8 cellular contexts compared by ENCODE assay signal in genomic region chr9:121652037-121652837, GRCh38. TPM values are rescaled to one million over a fixed set of nuclear protein-coding genes. Genes with fewer than 3 reads are reported as not detected.
A peak's percentile ranks its signal among the peaks of the same experiment; 100 is the strongest.
DNase-seq lines count a peak whose midpoint lies in the region; ATAC-seq and TF ChIP-seq lines count a peak whose summit lies in the region.

No MANE protein-coding gene starts in this region.

- peak overlapping the region; percentile 13 to 72 for H3K27ac ChIP-seq in coronary artery
- H3K27ac ChIP-seq in aorta (ENCODE audit: low read depth in 1 of 2, low read length in 2 of 2): no peak overlapping the region

- no peaks in the 10 kb centered on the region for H3K27me3 ChIP-seq in aorta (ENCODE audit: control insufficient read depth in 1 of 2, insufficient read depth in 2 of 2, low read length in 1 of 2)

- H3K27me3 Mint-ChIP-seq in stimulated activated naive CD8-positive, alpha-beta T cell treated with anti-CD3 and anti-CD28 coated beads, Interleukin-15, Interleukin-2, amounts not matched to agents 100 ng/mL and 50 ng/mL, for 24 hours: peaks cover 55% of the 10 kb centered on the region

- WGBS in aorta, 2 donors: 5 to 9% methylated on average over 29 of the region's 29 CpGs

- no peak for TF ChIP-seq CTCF in coronary artery (IDR thresholded peaks at IDR 0.05)
- no peak for TF ChIP-seq CTCF in mucosa of descending colon (IDR thresholded peaks at IDR 0.05)

- H3K9me3 ChIP-seq in mucosa of descending colon (no peaks in the 10 kb centered on the region), aorta (ENCODE audit: control insufficient read depth, low read length) (no peaks in the 10 kb centered on the region)

- H3K4me3 Mint-ChIP-seq in stimulated activated naive CD8-positive, alpha-beta T cell treated with anti-CD3 and anti-CD28 coated beads, Interleukin-15, Interleukin-2, amounts not matched to agents 100 ng/mL and 50 ng/mL, for 24 hours: peak overlapping the region; percentile 23

- H3K36me3 ChIP-seq in mucosa of descending colon (ENCODE audit: low read depth) (no peaks in the 10 kb centered on the region), aorta (ENCODE audit: control insufficient read depth in 1 of 2, insufficient read depth in 2 of 2, low read length in 1 of 2) (no peaks in the 10 kb centered on the region)

- no peak for DNase-seq in stimulated activated naive CD8-positive, alpha-beta T cell treated with anti-CD3 and anti-CD28 coated beads, Interleukin-15, Interleukin-2, amounts not matched to agents 100 U/mL and 50 U/mL, for 24 hours
- DNase-seq in coronary artery (ENCODE audit: low spot score) (no peak), mucosa of descending colon (peak; percentile 59 to 74 (median 68)), aorta (peak in 1 of 2 donors; percentile 82), iPS-NIHi7 (ENCODE audit: extremely low spot score) (no peak)

- H3K27ac Mint-ChIP-seq in stimulated activated naive CD8-positive, alpha-beta T cell treated with anti-CD3 and anti-CD28 coated beads, Interleukin-15, Interleukin-2, amounts not matched to agents 100 ng/mL and 50 ng/mL, for 24 hours: no peak overlapping the region

- peaks cover 12% of the 10 kb centered on the region for H3K4me1 Mint-ChIP-seq in stimulated activated naive CD8-positive, alpha-beta T cell treated with anti-CD3 and anti-CD28 coated beads, Interleukin-15, Interleukin-2, amounts not matched to agents 100 ng/mL and 50 ng/mL, for 24 hours (ENCODE audit: low read depth)

- intact Hi-C loops in mucosa of descending colon (cut with DNase I, micrococcal nuclease): no loop called here
- intact Hi-C loops in aorta (cut with DNase I): loop anchor here in 1 of 2 donors (5.0 kb wide), 1 partner anchor 50 kb away; no protein-coding TSS in a partner anchor

- no peak for ATAC-seq in stimulated activated naive CD8-positive, alpha-beta T cell treated with anti-CD3 and anti-CD28 coated beads, Interleukin-15, Interleukin-2, amounts not matched to agents 100 U/mL and 50 U/mL, for 24 hours
- ATAC-seq in mucosa of descending colon (no peak), aorta (ENCODE audit: low FRiP score) (peak; percentile 2), GM21528 (IDR thresholded peaks at IDR 0.05; ENCODE audit: low FRiP score, unreplicated experiment) (no peak), HG03439 (IDR thresholded peaks at IDR 0.05; ENCODE audit: unreplicated experiment) (no peak)

- no peaks in the 10 kb centered on the region for H3K36me3 Mint-ChIP-seq in stimulated activated naive CD8-positive, alpha-beta T cell treated with anti-CD3 and anti-CD28 coated beads, Interleukin-15, Interleukin-2, amounts not matched to agents 100 ng/mL and 50 ng/mL, for 24 hours (ENCODE audit: low read depth)

- H3K9me3 Mint-ChIP-seq in stimulated activated naive CD8-positive, alpha-beta T cell treated with anti-CD3 and anti-CD28 coated beads, Interleukin-15, Interleukin-2, amounts not matched to agents 100 ng/mL and 50 ng/mL, for 24 hours: no peaks in the 10 kb centered on the region

- peak overlapping the region; percentile 77 for H3K4me3 ChIP-seq in coronary artery
- peak overlapping the region; percentile 51 for H3K4me3 ChIP-seq in mucosa of descending colon
- H3K4me3 ChIP-seq in aorta (ENCODE audit: low read length in 2 of 2): peak overlapping the region; percentile 32 to 34

- H3K4me1 ChIP-seq in mucosa of descending colon (ENCODE audit: low read depth) (peaks cover 18% of the 10 kb centered on the region), aorta (ENCODE audit: control insufficient read depth in 1 of 2, insufficient read depth in 2 of 2, low read length in 2 of 2) (no peaks in the 10 kb centered on the region)

RNA-seq across cellular contexts. Expression of gene DAB2IP, which starts 0.8 kb away (rescaled TPM):
- 100 to 1,000 TPM; 109 to 157 (median 111) TPM for total RNA-seq in mucosa of descending colon
- total RNA-seq in aorta: 10 to 100 TPM; 70.3 to 75.4 TPM
- 10 to 100 TPM; 12.0 to 32.5 TPM for polyA plus RNA-seq in aorta

Comparison
In these comparisons a context has a peak if more than half of its experiments do, and no peak if none do; other contexts are left out.
1. DNase-seq: peak in mucosa of descending colon (3 of 3); none in stimulated activated naive CD8-positive, alpha-beta T cell treated with anti-CD3 and anti-CD28 coated beads, Interleukin-15, Interleukin-2, amounts not matched to agents 100 U/mL and 50 U/mL, for 24 hours (single experiment), coronary artery (single experiment) and iPS-NIHi7 (single experiment).
2. H3K27ac ChIP-seq: peak in coronary artery (2 of 2); none in aorta (0 of 2).
3. Peak in every context shown above with its lines, with median percentiles within 50 percentile points of each other: H3K4me3 ChIP-seq.